Comparison of ENCODE assay signal across 8 cellular contexts in genomic region chr2:38722271-38723115, GRCh38. TPM values are rescaled to one million over a fixed set of nuclear protein-coding genes. Genes with fewer than 3 reads are reported as not detected.
DNase-seq lines count a peak whose midpoint lies in the region; ATAC-seq and TF ChIP-seq lines count a peak whose summit lies in the region.

No MANE protein-coding gene starts in this region.

- no peak for TF ChIP-seq CTCF in type B pancreatic cell (conservative IDR thresholded peaks at IDR 0.05)

- ATAC-seq in GM18907 (IDR thresholded peaks at IDR 0.05; ENCODE audit: unreplicated experiment) (peak; percentile 46), HG03280 (IDR thresholded peaks at IDR 0.05; ENCODE audit: unreplicated experiment) (peak; percentile 51)

- peaks cover 61% of the 10 kb centered on the region for H3K4me1 Mint-ChIP-seq in activated naive CD4-positive, alpha-beta T cell treated with anti-CD3 and anti-CD28 coated beads for 36 hours (ENCODE audit: low read depth)
- peaks cover 15% of the 10 kb centered on the region for H3K4me1 Mint-ChIP-seq in type B pancreatic cell (ENCODE audit: unreplicated experiment)

- CTCF ChIA-PET in activated naive CD4-positive, alpha-beta T cell treated with anti-CD3 and anti-CD28 coated beads for 36 hours (lab: Charles Lee) = interaction anchor here (0.5 to 10.8 kb wide), 12 partner anchors 14 to 143 kb away, joined by 3 to 178 read pairs (median 6); partner anchors contain the start of gene HNRNPLL

- H3K9me3 Mint-ChIP-seq in activated naive CD4-positive, alpha-beta T cell treated with anti-CD3 and anti-CD28 coated beads for 36 hours = peaks cover 8% of the 10 kb centered on the region
- peaks cover 9% of the 10 kb centered on the region for H3K9me3 Mint-ChIP-seq in type B pancreatic cell

- peaks cover 22% of the 10 kb centered on the region for H3K36me3 Mint-ChIP-seq in activated naive CD4-positive, alpha-beta T cell treated with anti-CD3 and anti-CD28 coated beads for 36 hours (ENCODE audit: low read depth)
- H3K36me3 Mint-ChIP-seq in type B pancreatic cell = peaks cover 8% of the 10 kb centered on the region

- peak overlapping the region; percentile 92 for H3K27ac Mint-ChIP-seq in activated naive CD4-positive, alpha-beta T cell treated with anti-CD3 and anti-CD28 coated beads for 36 hours
- no peak overlapping the region for H3K27ac Mint-ChIP-seq in type B pancreatic cell

- H3K27me3 Mint-ChIP-seq in activated naive CD4-positive, alpha-beta T cell treated with anti-CD3 and anti-CD28 coated beads for 36 hours (ENCODE audit: low read depth) = no peaks in the 10 kb centered on the region
- H3K27me3 Mint-ChIP-seq in type B pancreatic cell = no peaks in the 10 kb centered on the region

- H3K4me3 Mint-ChIP-seq in activated naive CD4-positive, alpha-beta T cell treated with anti-CD3 and anti-CD28 coated beads for 36 hours = peak overlapping the region; percentile 56
- H3K4me3 Mint-ChIP-seq in type B pancreatic cell = no peak overlapping the region

- peak; percentile 82 for DNase-seq in activated naive CD4-positive, alpha-beta T cell treated with anti-CD3 and anti-CD28 coated beads for 36 hours
- peak; percentile 60 for DNase-seq in stimulated activated CD4-positive, alpha-beta T cell treated with anti-CD3 and anti-CD28 coated beads, Interleukin-4, amount 100 ng/mL, for 1 hour
- DNase-seq in NCI-H2029 (lab: John Stamatoyannopoulos, UW) = no peak
- DNase-seq in type B pancreatic cell (ENCODE audit: extremely low spot score, unreplicated experiment) = no peak
- DNase-seq in D341Med (ENCODE audit: low spot score) = no peak
- DNase-seq in pons (ENCODE audit: low spot score) = no peak

- intact Hi-C loops in activated naive CD4-positive, alpha-beta T cell treated with anti-CD3 and anti-CD28 coated beads for 36 hours (cut with micrococcal nuclease) = loop anchor here (1.0 to 5.0 kb wide), 10 partner anchors 13 to 405 kb away; no protein-coding TSS in a partner anchor

RNA-seq across cellular contexts. Expression of gene SRSF7, which starts 28.7 kb away (rescaled TPM):
- 100 to 1,000 TPM; 212 to 217 TPM for total RNA-seq in activated naive CD4-positive, alpha-beta T cell treated with anti-CD3 and anti-CD28 coated beads for 36 hours
- 176 and 248 TPM in 2 replicates for total RNA-seq in type B pancreatic cell (ENCODE audit: low replicate concordance)

RNA-seq across cellular contexts. Expression of gene GEMIN6, which starts 55.5 kb away (rescaled TPM):
- 10 to 100 TPM; 23.7 to 24.5 TPM for total RNA-seq in activated naive CD4-positive, alpha-beta T cell treated with anti-CD3 and anti-CD28 coated beads for 36 hours
- 16.2 and 19.9 TPM in 2 replicates for total RNA-seq in type B pancreatic cell (ENCODE audit: low replicate concordance)

RNA-seq across cellular contexts. Expression of gene GALM, which starts 56.6 kb away (rescaled TPM):
- 10 to 100 TPM; 31.3 to 31.9 TPM for total RNA-seq in activated naive CD4-positive, alpha-beta T cell treated with anti-CD3 and anti-CD28 coated beads for 36 hours
- 14.0 and 16.1 TPM in 2 replicates for total RNA-seq in type B pancreatic cell (ENCODE audit: low replicate concordance)

Comparison
In these comparisons a context has a peak if more than half of its experiments do, and no peak if none do; other contexts are left out.
1. DNase-seq: peak in activated naive CD4-positive, alpha-beta T cell treated with anti-CD3 and anti-CD28 coated beads for 36 hours (single experiment) and stimulated activated CD4-positive, alpha-beta T cell treated with anti-CD3 and anti-CD28 coated beads, Interleukin-4, amount 100 ng/mL, for 1 hour (single experiment); none in NCI-H2029 (single experiment), type B pancreatic cell (single experiment), D341Med (single experiment) and pons (single experiment).